Comparison of ENCODE assay signal across 8 cellular contexts in genomic region chr20:36462440-36463211, GRCh38.
A peak's percentile ranks its signal among the peaks of the same experiment; 100 is the strongest.
DNase-seq lines count a peak whose midpoint lies in the region; ATAC-seq and TF ChIP-seq lines count a peak whose summit lies in the region.

No MANE protein-coding gene starts in this region.

- H3K27me3 ChIP-seq in mammary epithelial cell (ENCODE audit: insufficient read depth, low read length) (no peaks in the 10 kb centered on the region), stomach smooth muscle (ENCODE audit: control insufficient read depth in 1 of 2, insufficient read depth in 2 of 2, low read length in 2 of 2) (no peaks in the 10 kb centered on the region)

- H2AFZ ChIP-seq in mammary epithelial cell (ENCODE audit: low read depth, low read length): peak overlapping the region; percentile 77

- intact Hi-C loops in mammary epithelial cell (cut with micrococcal nuclease): loop anchor here (5.0 to 10.0 kb wide), 4 partner anchors 40 to 400 kb away; partner anchors contain the start of genes MYL9 and RAB5IF
- intact Hi-C loops in left colon (cut with DNase I, micrococcal nuclease): no loop called here

- no TSS peak for BruUV-seq in mammary epithelial cell (replicated peaks; lab: Mats Ljungman, UMichigan)

- TF ChIP-seq CTCF in NB4 (IDR thresholded peaks at IDR 0.05; ENCODE audit: low read depth, low read length) (no peak), mammary epithelial cell (conservative IDR thresholded peaks at IDR 0.05 in 1 of 2, IDR thresholded peaks at IDR 0.05 in 1 of 2; ENCODE audit: extremely low read depth in 1 of 2, insufficient read depth in 1 of 2, low read depth in 1 of 2, low read length in 2 of 2) (no peak)

- no peaks in the 10 kb centered on the region for H3K9me3 ChIP-seq in mammary epithelial cell (replicated peaks; ENCODE audit: insufficient read depth, low read length)
- H3K9me3 ChIP-seq in stomach smooth muscle (ENCODE audit: control insufficient read depth in 2 of 2, low read length in 2 of 2): no peaks in the 10 kb centered on the region

- no peak for ATAC-seq in left colon
- no peak for ATAC-seq in HG02938 (IDR thresholded peaks at IDR 0.05; ENCODE audit: unreplicated experiment)

- H3K4me2 ChIP-seq in mammary epithelial cell (ENCODE audit: insufficient read depth, low read depth, low read length): peak overlapping the region; percentile 90

- TF ChIP-seq POLR2A in NB4 (IDR thresholded peaks at IDR 0.05; ENCODE audit: extremely low read depth, insufficient read length): peak; percentile 80

- 10% methylated on average over 6 of the region's 21 CpGs for WGBS in mammary epithelial cell (ENCODE audit: low coverage, missing lambda C conversion rate)

- dilution Hi-C loops in mammary epithelial cell (cut with HindIII; ENCODE audit: low sequenced_read_pairs): no loop called here

- H4K20me1 ChIP-seq in mammary epithelial cell (ENCODE audit: insufficient read depth, low read length): no peaks in the 10 kb centered on the region

- DNase-seq in GM03348 (ENCODE audit: low spot score) (peak; percentile 64), NB4 (ENCODE audit: low read depth) (peak; percentile 89), mammary epithelial cell (no peak), left colon (peak; percentile 42 to 57), NCI-H2227 treated with DMSO at 0.1 percent for 48 hours (lab: John Stamatoyannopoulos, UW) (no peak), NCI-H2081 treated with DMSO at 0.1 percent for 48 hours (lab: John Stamatoyannopoulos, UW) (no peak)

- H3K36me3 ChIP-seq in mammary epithelial cell (ENCODE audit: insufficient read depth, low read length): no peaks in the 10 kb centered on the region
- no peaks in the 10 kb centered on the region for H3K36me3 ChIP-seq in stomach smooth muscle (ENCODE audit: control insufficient read depth in 2 of 2, insufficient read depth in 2 of 2, low read length in 2 of 2)

- CTCF ChIA-PET in mammary epithelial cell (lab: Charles Lee; ENCODE audit: low non-redundant PET): no interaction called here

- peaks cover 53% of the 10 kb centered on the region for H3K79me2 ChIP-seq in mammary epithelial cell (ENCODE audit: insufficient read depth, low read length)

- peak overlapping the region; percentile 68 for H3K4me3 ChIP-seq in NB4 (ENCODE audit: low read depth, low read length)
- H3K4me3 ChIP-seq in mammary epithelial cell (replicated peaks in 1 of 3; ENCODE audit: insufficient read depth in 1 of 3, low read depth in 2 of 3, low read length in 3 of 3): peak overlapping the region; percentile 73 to 80 (median 77)
- peak overlapping the region; percentile 90 to 97 for H3K4me3 ChIP-seq in stomach smooth muscle (ENCODE audit: low read length in 2 of 2)

- peak overlapping the region; percentile 58 for H3K27ac ChIP-seq in mammary epithelial cell (ENCODE audit: insufficient read depth, low read depth, low read length)
- peak overlapping the region; percentile 96 for H3K27ac ChIP-seq in stomach smooth muscle (ENCODE audit: low read length)

- H3K9ac ChIP-seq in mammary epithelial cell (ENCODE audit: insufficient read depth, low read length) (peak overlapping the region; percentile 68), stomach smooth muscle (ENCODE audit: low read length in 2 of 2) (peak overlapping the region; percentile 94 to 97)

- in situ Hi-C loops in mammary epithelial cell (cut with MboI; ENCODE audit: low sequenced_read_pairs in 2 of 2): no loop called here

- H3K4me1 ChIP-seq in mammary epithelial cell (ENCODE audit: insufficient read depth, low read length) (peaks cover 51% of the 10 kb centered on the region), stomach smooth muscle (ENCODE audit: control insufficient read depth, insufficient read depth, low read length) (peaks cover 56% of the 10 kb centered on the region)

Comparison
In these comparisons a context has a peak if more than half of its experiments do, and no peak if none do; other contexts are left out.
1. DNase-seq: peak in GM03348 (single experiment), NB4 (single experiment) and left colon (2 of 2); none in mammary epithelial cell (single experiment), NCI-H2227 treated with DMSO at 0.1 percent for 48 hours (single experiment) and NCI-H2081 treated with DMSO at 0.1 percent for 48 hours (single experiment).
2. Peak in every context shown above with its lines, with median percentiles within 50 percentile points of each other: H3K4me3 ChIP-seq.